ENCODE assay signal across 1 cellular context in the genomic region with DNA sequence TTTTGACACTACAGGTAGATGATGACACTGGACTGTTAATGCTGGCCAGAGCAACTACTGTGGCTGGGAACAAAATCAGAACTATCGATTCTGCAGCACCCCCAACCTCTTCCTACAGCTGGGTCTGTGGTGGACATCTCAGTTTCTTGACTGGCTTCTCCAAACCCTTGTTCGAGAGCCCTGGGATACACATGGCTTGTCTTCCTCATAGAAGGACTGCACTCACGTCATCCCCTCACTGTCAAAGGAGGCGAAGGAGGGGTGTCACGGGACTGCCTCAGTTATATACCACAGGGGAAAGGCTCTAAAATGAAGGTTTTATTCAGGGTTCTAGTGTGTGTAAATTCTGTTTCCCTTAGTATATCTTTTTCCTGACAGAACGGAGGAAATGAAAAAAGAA.
TF ChIP-seq lines count a peak whose summit lies in the region.

No MANE protein-coding gene starts in this region.

TF ChIP-seq in IMR-90, 13 proteins besides CTCF, POLR2A, EP300 and RAD21 (continued from another document):
- TF ChIP-seq MXI1 (IDR thresholded peaks at IDR 0.05; ENCODE audit: borderline replicate concordance, low read depth, low read length): no peak
- TF ChIP-seq FOS (IDR thresholded peaks at IDR 0.05; ENCODE audit: low read depth, low read length): no peak
- no peak for TF ChIP-seq SMC3 (IDR thresholded peaks at IDR 0.05; ENCODE audit: low read depth, low read length)
- TF ChIP-seq, protein P1, sequence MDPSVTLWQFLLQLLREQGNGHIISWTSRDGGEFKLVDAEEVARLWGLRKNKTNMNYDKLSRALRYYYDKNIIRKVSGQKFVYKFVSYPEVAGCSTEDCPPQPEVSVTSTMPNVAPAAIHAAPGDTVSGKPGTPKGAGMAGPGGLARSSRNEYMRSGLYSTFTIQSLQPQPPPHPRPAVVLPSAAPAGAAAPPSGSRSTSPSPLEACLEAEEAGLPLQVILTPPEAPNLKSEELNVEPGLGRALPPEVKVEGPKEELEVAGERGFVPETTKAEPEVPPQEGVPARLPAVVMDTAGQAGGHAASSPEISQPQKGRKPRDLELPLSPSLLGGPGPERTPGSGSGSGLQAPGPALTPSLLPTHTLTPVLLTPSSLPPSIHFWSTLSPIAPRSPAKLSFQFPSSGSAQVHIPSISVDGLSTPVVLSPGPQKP (IDR thresholded peaks at IDR 0.05; ENCODE audit: borderline replicate concordance, low read depth, low read length): no peak
- no peak for TF ChIP-seq RCOR1 (IDR thresholded peaks at IDR 0.05; ENCODE audit: insufficient replicate concordance, low read length)
- no peak for TF ChIP-seq CEBPB (IDR thresholded peaks at IDR 0.05; ENCODE audit: low read depth, low read length)
- TF ChIP-seq NFE2L2 (IDR thresholded peaks at IDR 0.05; ENCODE audit: low read depth, low read length): no peak
- TF ChIP-seq CHD1 (IDR thresholded peaks at IDR 0.05; ENCODE audit: low read depth, low read length): no peak
- TF ChIP-seq MAZ (IDR thresholded peaks at IDR 0.05; ENCODE audit: borderline replicate concordance, low read depth, low read length): no peak
- TF ChIP-seq BHLHE40 (IDR thresholded peaks at IDR 0.05; ENCODE audit: low read depth, low read length): no peak
- TF ChIP-seq RFX5 (IDR thresholded peaks at IDR 0.05; ENCODE audit: low read depth, low read length): no peak
- TF ChIP-seq, protein P2, sequence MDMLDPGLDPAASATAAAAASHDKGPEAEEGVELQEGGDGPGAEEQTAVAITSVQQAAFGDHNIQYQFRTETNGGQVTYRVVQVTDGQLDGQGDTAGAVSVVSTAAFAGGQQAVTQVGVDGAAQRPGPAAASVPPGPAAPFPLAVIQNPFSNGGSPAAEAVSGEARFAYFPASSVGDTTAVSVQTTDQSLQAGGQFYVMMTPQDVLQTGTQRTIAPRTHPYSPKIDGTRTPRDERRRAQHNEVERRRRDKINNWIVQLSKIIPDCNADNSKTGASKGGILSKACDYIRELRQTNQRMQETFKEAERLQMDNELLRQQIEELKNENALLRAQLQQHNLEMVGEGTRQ (IDR thresholded peaks at IDR 0.05; ENCODE audit: low read depth, low read length): no peak
